ENCODE assay signal across 24 cellular contexts in the genomic region with DNA sequence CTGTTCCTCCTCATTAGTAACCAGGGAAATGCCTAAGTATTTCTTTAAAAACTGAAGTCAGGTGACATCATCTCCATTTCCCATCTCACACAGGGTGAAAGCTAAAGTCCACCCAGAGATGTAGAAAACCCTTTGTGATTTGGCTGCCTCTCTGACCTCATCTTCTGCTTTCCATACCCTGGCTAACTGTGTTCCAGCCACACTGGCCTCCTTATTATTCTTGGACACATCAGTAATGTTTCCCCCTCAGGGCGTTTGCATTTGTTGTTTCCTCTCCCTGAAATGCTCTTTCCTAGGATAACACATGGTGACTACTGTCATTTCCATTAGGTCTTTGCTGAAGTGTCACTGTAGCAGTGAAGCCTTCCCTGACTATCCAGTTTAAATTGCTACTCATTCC. TPM values are rescaled to one million over a fixed set of nuclear protein-coding genes. Genes with fewer than 3 reads are reported as not detected.
DNase-seq lines count a peak whose midpoint lies in the region; ATAC-seq and TF ChIP-seq lines count a peak whose summit lies in the region.
"Had no signal": no experiment of that assay in that cellular context is flagged by ENCODE, and none has a peak within 500 bp of the region (broad histone marks: within the 10 kb centered on the region; RNA-seq: fewer than 3 reads in every experiment).

No MANE protein-coding gene starts in this region.

- H3K27ac Mint-ChIP-seq in activated T-cell treated with anti-CD3 and anti-CD28 coated beads, Interleukin-2, amount 50 U/mL, for 72 hours: peak overlapping the region; percentile 5
- H3K27ac Mint-ChIP-seq in activated T-helper 1 cell treated with anti-CD3 and anti-CD28 coated beads, Interleukin-12 subunit alpha, Interleukin-12 subunit beta, Interleukin-2, Interleukin-4 antibody, amounts not matched to agents 30 ng/mL and 10 ng/mL and 1 ng/mL, durations not matched to agents 14 hours and 24 hours and 36 hours: no peak overlapping the region
- H3K27ac Mint-ChIP-seq: activated CD8-positive, alpha-beta T cell treated with anti-CD3 and anti-CD28 coated beads for 36 hours; activated naive CD8-positive, alpha-beta T cell treated with anti-CD3 and anti-CD28 coated beads for 36 hours; stimulated activated naive CD8-positive, alpha-beta T cell treated with anti-CD3 and anti-CD28 coated beads, Interleukin-15, Interleukin-2, amounts not matched to agents 100 ng/mL and 50 ng/mL, for 24 hours had no signal

- H3K4me1 ChIP-seq in SJCRH30: no peaks in the 10 kb centered on the region
- peaks cover 0 to 5% of the 10 kb centered on the region in 2 donors for H3K4me1 ChIP-seq in adrenal gland (replicated peaks in 1 of 2)
- H3K4me1 ChIP-seq: HAP-1, Peyer's patch had no signal

- H3K27me3 Mint-ChIP-seq in activated T-cell treated with anti-CD3 and anti-CD28 coated beads, Interleukin-2, amount 50 U/mL, for 72 hours (ENCODE audit: low read depth): no peaks in the 10 kb centered on the region
- H3K27me3 Mint-ChIP-seq in activated T-helper 1 cell treated with anti-CD3 and anti-CD28 coated beads, Interleukin-12 subunit alpha, Interleukin-12 subunit beta, Interleukin-2, Interleukin-4 antibody, amounts not matched to agents 30 ng/mL and 10 ng/mL and 1 ng/mL, durations not matched to agents 14 hours and 24 hours and 36 hours (ENCODE audit: insufficient read depth): no peaks in the 10 kb centered on the region
- H3K27me3 Mint-ChIP-seq: activated CD8-positive, alpha-beta T cell treated with anti-CD3 and anti-CD28 coated beads for 36 hours; activated naive CD8-positive, alpha-beta T cell treated with anti-CD3 and anti-CD28 coated beads for 36 hours; stimulated activated naive CD8-positive, alpha-beta T cell treated with anti-CD3 and anti-CD28 coated beads, Interleukin-15, Interleukin-2, amounts not matched to agents 100 ng/mL and 50 ng/mL, for 24 hours had no signal

- no peak overlapping the region for H3K4me3 ChIP-seq in SJCRH30
- H3K4me3 ChIP-seq in adrenal gland: no peak overlapping the region
- H3K4me3 ChIP-seq: gastrocnemius medialis, HAP-1, Peyer's patch, testis had no signal

- no peak for TF ChIP-seq CTCF in adrenal gland (IDR thresholded peaks at IDR 0.05)

- ATAC-seq in activated T-cell treated with anti-CD3 and anti-CD28 coated beads, Interleukin-2, amount 50 U/mL, for 72 hours (replicated peaks in 1 of 2): no peak
- ATAC-seq: activated CD8-positive, alpha-beta T cell treated with anti-CD3 and anti-CD28 coated beads for 36 hours; gastrocnemius medialis had no signal

- no peak for TF ChIP-seq POLR2A in adrenal gland (IDR thresholded peaks at IDR 0.05)

- WGBS in adrenal gland, 4 donors: 63 to 80% (median 76%) methylated on average over 1 of the region's 1 CpG

- no peaks in the 10 kb centered on the region for H3K27me3 ChIP-seq in SJCRH30
- no peaks in the 10 kb centered on the region for H3K27me3 ChIP-seq in adrenal gland
- H3K27me3 ChIP-seq: gastrocnemius medialis, Peyer's patch, testis had no signal

- intact Hi-C loops in activated T-helper 1 cell treated with anti-CD3 and anti-CD28 coated beads, Interleukin-12 subunit alpha, Interleukin-12 subunit beta, Interleukin-2, Interleukin-4 antibody, amounts not matched to agents 30 ng/mL and 10 ng/mL and 1 ng/mL, durations not matched to agents 14 hours and 24 hours and 36 hours (cut with micrococcal nuclease): no loop called here
- intact Hi-C loops in adrenal gland (cut with DNase I): no loop called here

- no peak overlapping the region for H3K27ac ChIP-seq in SJCRH30
- no peak overlapping the region for H3K27ac ChIP-seq in adrenal gland
- H3K27ac ChIP-seq: gastrocnemius medialis, HL-60, KMS-11, Peyer's patch, testis had no signal

- peaks cover 8 to 10% of the 10 kb centered on the region in 2 donors for H3K9me3 Mint-ChIP-seq in activated T-cell treated with anti-CD3 and anti-CD28 coated beads, Interleukin-2, amount 50 U/mL, for 72 hours
- peaks cover 15% of the 10 kb centered on the region for H3K9me3 Mint-ChIP-seq in activated T-helper 1 cell treated with anti-CD3 and anti-CD28 coated beads, Interleukin-12 subunit alpha, Interleukin-12 subunit beta, Interleukin-2, Interleukin-4 antibody, amounts not matched to agents 30 ng/mL and 10 ng/mL and 1 ng/mL, durations not matched to agents 14 hours and 24 hours and 36 hours

- no peak overlapping the region for H3K4me3 Mint-ChIP-seq in activated T-cell treated with anti-CD3 and anti-CD28 coated beads, Interleukin-2, amount 50 U/mL, for 72 hours
- H3K4me3 Mint-ChIP-seq in activated T-helper 1 cell treated with anti-CD3 and anti-CD28 coated beads, Interleukin-12 subunit alpha, Interleukin-12 subunit beta, Interleukin-2, Interleukin-4 antibody, amounts not matched to agents 30 ng/mL and 10 ng/mL and 1 ng/mL, durations not matched to agents 14 hours and 24 hours and 36 hours: no peak overlapping the region
- H3K4me3 Mint-ChIP-seq: activated CD8-positive, alpha-beta T cell treated with anti-CD3 and anti-CD28 coated beads for 36 hours; activated naive CD8-positive, alpha-beta T cell treated with anti-CD3 and anti-CD28 coated beads for 36 hours; stimulated activated naive CD8-positive, alpha-beta T cell treated with anti-CD3 and anti-CD28 coated beads, Interleukin-15, Interleukin-2, amounts not matched to agents 100 ng/mL and 50 ng/mL, for 24 hours had no signal

- peaks cover 20% of the 10 kb centered on the region for H3K4me1 Mint-ChIP-seq in activated T-cell treated with anti-CD3 and anti-CD28 coated beads, Interleukin-2, amount 50 U/mL, for 72 hours (ENCODE audit: low read depth)
- H3K4me1 Mint-ChIP-seq in activated T-helper 1 cell treated with anti-CD3 and anti-CD28 coated beads, Interleukin-12 subunit alpha, Interleukin-12 subunit beta, Interleukin-2, Interleukin-4 antibody, amounts not matched to agents 30 ng/mL and 10 ng/mL and 1 ng/mL, durations not matched to agents 14 hours and 24 hours and 36 hours (ENCODE audit: low read depth): peaks cover 11% of the 10 kb centered on the region

- no peak for DNase-seq in activated T-cell treated with anti-CD3 and anti-CD28 coated beads, Interleukin-2, amount 50 U/mL, for 72 hours
- DNase-seq in activated T-cell treated with anti-CD3 and anti-CD28 coated beads for 4 hours: no peak
- DNase-seq in SJCRH30: peak; percentile 11 to 20
- peak; percentile 55 for DNase-seq in foreskin melanocyte
- DNase-seq in renal cortical epithelial cell (ENCODE audit: low read depth): peak; percentile 19
- DNase-seq in NCI-H187 (lab: John Stamatoyannopoulos, UW): no peak
- no peak for DNase-seq in activated T-helper 1 cell treated with anti-CD3 and anti-CD28 coated beads, Interleukin-12 subunit alpha, Interleukin-12 subunit beta, Interleukin-2, Interleukin-4 antibody, amounts not matched to agents 30 ng/mL and 10 ng/mL and 1 ng/mL, durations not matched to agents 14 hours and 24 hours and 36 hours (ENCODE audit: low spot score)
- no peak for DNase-seq in adrenal gland
- DNase-seq: activated CD8-positive, alpha-beta T cell treated with anti-CD3 and anti-CD28 coated beads for 36 hours; activated effector memory CD4-positive, alpha-beta T cell treated with Interleukin-2 at 50 U/mL for 16 hours; activated naive CD8-positive, alpha-beta T cell treated with anti-CD3 and anti-CD28 coated beads for 36 hours; caudate nucleus; gastrocnemius medialis; NCI-H345; Peyer's patch; posterior cingulate gyrus; right cardiac atrium; stimulated activated CD8-positive, alpha-beta memory T cell treated with anti-CD3 and anti-CD28 coated beads, Interleukin-4, amount 100 ng/mL, for 48 hours; SW 1271; testis had no signal

- peaks cover 17 to 32% of the 10 kb centered on the region in 2 donors for H3K36me3 Mint-ChIP-seq in activated T-cell treated with anti-CD3 and anti-CD28 coated beads, Interleukin-2, amount 50 U/mL, for 72 hours (ENCODE audit: insufficient read depth in 2 of 2)
- H3K36me3 Mint-ChIP-seq in activated T-helper 1 cell treated with anti-CD3 and anti-CD28 coated beads, Interleukin-12 subunit alpha, Interleukin-12 subunit beta, Interleukin-2, Interleukin-4 antibody, amounts not matched to agents 30 ng/mL and 10 ng/mL and 1 ng/mL, durations not matched to agents 14 hours and 24 hours and 36 hours (ENCODE audit: low read depth): peaks cover 29% of the 10 kb centered on the region

- H3K9me3 ChIP-seq in SJCRH30 (replicated peaks) (peaks cover 19% of the 10 kb centered on the region), adrenal gland (replicated peaks in 1 of 3) (peaks cover 0 to 8% (median 0%) of the 10 kb centered on the region in 3 donors)
- H3K9me3 ChIP-seq: gastrocnemius medialis, HAP-1, Peyer's patch, testis had no signal

- H3K36me3 ChIP-seq in SJCRH30: peaks cover 59% of the 10 kb centered on the region
- H3K36me3 ChIP-seq in adrenal gland (replicated peaks in 1 of 2): no peaks in the 10 kb centered on the region
- H3K36me3 ChIP-seq: Peyer's patch had no signal

RNA-seq across cellular contexts. Expression of gene ESF1, which starts 40.3 kb away (rescaled TPM):
- total RNA-seq in activated T-cell treated with anti-CD3 and anti-CD28 coated beads, Interleukin-2, amount 50 U/mL, for 72 hours: 10 to 100 TPM; 12.2 to 13.2 TPM
- total RNA-seq in SJCRH30 (2014; rRNA removed; shearing (Covaris generic)): 27.8 and 33.9 TPM in 2 replicates
- total RNA-seq in renal cortical epithelial cell (6.6 and 18.3 TPM in 2 replicates), adrenal gland (10 to 100 TPM in 7 of 8 donors, 1 to 10 TPM in 1; 3.6 to 20.7 (median 11.9) TPM)
- total RNA-seq in activated T-helper 1 cell treated with anti-CD3 and anti-CD28 coated beads, Interleukin-12 subunit alpha, Interleukin-12 subunit beta, Interleukin-2, Interleukin-4 antibody, amounts not matched to agents 30 ng/mL and 10 ng/mL and 1 ng/mL, durations not matched to agents 14 hours and 24 hours and 36 hours: 30.3 and 32.1 TPM in 2 replicates
- polyA plus RNA-seq in adrenal gland: 10 to 100 TPM in 2 of 3 donors, 1 to 10 TPM in 1; 7.1 to 25.4 (median 19.3) TPM

RNA-seq across cellular contexts. Expression of gene NDUFAF5, which starts 40.4 kb away (rescaled TPM):
- total RNA-seq in activated T-cell treated with anti-CD3 and anti-CD28 coated beads, Interleukin-2, amount 50 U/mL, for 72 hours: 10 to 100 TPM; 30.4 to 32.9 TPM
- total RNA-seq in SJCRH30 (2014; rRNA removed; shearing (Covaris generic)): 29.1 and 36.2 TPM in 2 replicates
- total RNA-seq in renal cortical epithelial cell: 15.6 and 20.0 TPM in 2 replicates
- 34.9 and 39.9 TPM in 2 replicates for total RNA-seq in activated T-helper 1 cell treated with anti-CD3 and anti-CD28 coated beads, Interleukin-12 subunit alpha, Interleukin-12 subunit beta, Interleukin-2, Interleukin-4 antibody, amounts not matched to agents 30 ng/mL and 10 ng/mL and 1 ng/mL, durations not matched to agents 14 hours and 24 hours and 36 hours
- total RNA-seq in adrenal gland: 10 to 100 TPM in 6 of 8 donors, 1 to 10 TPM in 2; 6.3 to 29.9 (median 16.9) TPM
- polyA plus RNA-seq in adrenal gland: 10 to 100 TPM; 32.8 to 54.1 (median 37.5) TPM

Comparison
In these comparisons a context has a peak if more than half of its experiments do, and no peak if none do; other contexts are left out.
1. DNase-seq: peak in SJCRH30 (2 of 2), foreskin melanocyte (single experiment) and renal cortical epithelial cell (single experiment); none in activated T-cell treated with anti-CD3 and anti-CD28 coated beads, Interleukin-2, amount 50 U/mL, for 72 hours (0 of 2), activated T-cell treated with anti-CD3 and anti-CD28 coated beads for 4 hours (single experiment), NCI-H187 (0 of 2), activated T-helper 1 cell treated with anti-CD3 and anti-CD28 coated beads, Interleukin-12 subunit alpha, Interleukin-12 subunit beta, Interleukin-2, Interleukin-4 antibody, amounts not matched to agents 30 ng/mL and 10 ng/mL and 1 ng/mL, durations not matched to agents 14 hours and 24 hours and 36 hours (single experiment) and adrenal gland (0 of 7).